Comparison of ENCODE assay signal across 9 cellular contexts in genomic region chr7:6057316-6058128, GRCh38. TPM values are rescaled to one million over a fixed set of nuclear protein-coding genes. Genes with fewer than 3 reads are reported as not detected.
DNase-seq lines count a peak whose midpoint lies in the region; ATAC-seq, FAIRE-seq and TF ChIP-seq lines count a peak whose summit lies in the region.
"Had no signal": no experiment of that assay in that cellular context is flagged by ENCODE, and none has a peak within 500 bp of the region (broad histone marks: within the 10 kb centered on the region; RNA-seq: fewer than 3 reads in every experiment).

No MANE protein-coding gene starts in this region.

- peaks cover 12% of the 10 kb centered on the region for H3K4me1 Mint-ChIP-seq in activated naive CD8-positive, alpha-beta T cell treated with anti-CD3 and anti-CD28 coated beads, Interleukin-2, amount 10 ng/mL, durations not matched to agents 7 days and 5 days

- H3K27me3 ChIP-seq in heart right ventricle: no peaks in the 10 kb centered on the region
- no peaks in the 10 kb centered on the region; a peak in 1 of 5 replicates for H3K27me3 ChIP-seq in HepG2 (ENCODE audit: control insufficient read depth in 1 of 2, insufficient read depth in 2 of 2, low read length in 2 of 2)
- no peaks in the 10 kb centered on the region for H3K27me3 ChIP-seq in vagina

- TF ChIP-seq POLR2A in HepG2 (IDR thresholded peaks at IDR 0.05; ENCODE audit: insufficient read depth in 1 of 2, low read depth in 2 of 2, low read length in 2 of 2) (peak in 1 of 2 experiments; percentile 4; a peak in 1 of 4 replicates), vagina (IDR thresholded peaks at IDR 0.05) (no peak)

- H3K9ac ChIP-seq in HepG2 (ENCODE audit: insufficient read depth, low read depth, low read length): peak overlapping the region; percentile 95

- POLR2A ChIA-PET in activated naive CD8-positive, alpha-beta T cell treated with anti-CD3 and anti-CD28 coated beads, Interleukin-2, amount 10 ng/mL, durations not matched to agents 7 days and 5 days (lab: Charles Lee): interaction anchor here (0.5 to 0.7 kb wide), 3 partner anchors 26 to 533 kb away, joined by 3 to 6 read pairs (median 3); no protein-coding TSS in a partner anchor
- POLR2A ChIA-PET in HepG2 (lab: Yijun Ruan, JAX): interaction anchor here (0.6 to 1.0 kb wide), 3 partner anchors 24 to 391 kb away, joined by 3 read pairs; no protein-coding TSS in a partner anchor

- H3K9me3 ChIP-seq in heart right ventricle (no peaks in the 10 kb centered on the region), HepG2 (ENCODE audit: low read length) (no peaks in the 10 kb centered on the region), vagina (no peaks in the 10 kb centered on the region)

- peaks cover 0 to 31% (median 24%) of the 10 kb centered on the region in 9 donors for H3K4me1 ChIP-seq in heart right ventricle
- peaks cover 36% of the 10 kb centered on the region for H3K4me1 ChIP-seq in HepG2 (ENCODE audit: insufficient read depth, low read length)
- peaks cover 14% of the 10 kb centered on the region for H3K4me1 ChIP-seq in vagina

- H4K20me1 ChIP-seq in HepG2 (ENCODE audit: insufficient read depth, low read length): peaks cover 21% of the 10 kb centered on the region

- H3K4me3 ChIP-seq in heart right ventricle (peak overlapping the region in 6 of 10 donors; percentile 80 to 98 (median 91)), HepG2 (replicated peaks in 1 of 3; ENCODE audit: insufficient read depth in 1 of 3, low read depth in 2 of 3, low read length in 3 of 3) (peak overlapping the region; percentile 68 to 88 (median 78)), vagina (peak overlapping the region; percentile 90 to 99)

- H3K4me3 Mint-ChIP-seq in activated naive CD8-positive, alpha-beta T cell treated with anti-CD3 and anti-CD28 coated beads, Interleukin-2, amount 10 ng/mL, durations not matched to agents 7 days and 5 days: peak overlapping the region; percentile 94

- H3K9me3 Mint-ChIP-seq in activated naive CD8-positive, alpha-beta T cell treated with anti-CD3 and anti-CD28 coated beads, Interleukin-2, amount 10 ng/mL, durations not matched to agents 7 days and 5 days: no peaks in the 10 kb centered on the region

- TF ChIP-seq EP300 in HepG2 (IDR thresholded peaks at IDR 0.05; ENCODE audit: low read depth in 2 of 2, low read length in 2 of 2) (no peak), HepG2 (CRISPR knock-in tag; IDR thresholded peaks at IDR 0.05; ENCODE audit: borderline replicate concordance) (no peak)

- H3K79me2 ChIP-seq in HepG2 (ENCODE audit: insufficient read depth, low read length): peaks cover 37% of the 10 kb centered on the region

- no peak for ATAC-seq in heart right ventricle
- ATAC-seq in activated naive CD8-positive, alpha-beta T cell treated with anti-CD3 and anti-CD28 coated beads, Interleukin-2, amount 10 ng/mL, durations not matched to agents 7 days and 5 days (ENCODE audit: low read depth): no peak
- no peak for ATAC-seq in HepG2
- no peak for ATAC-seq in HG02623 (IDR thresholded peaks at IDR 0.05; ENCODE audit: unreplicated experiment)

- H3K36me3 ChIP-seq in heart right ventricle (peaks cover 0 to 27% (median 16%) of the 10 kb centered on the region in 9 donors), HepG2 (replicated peaks in 1 of 2; ENCODE audit: control insufficient read depth in 1 of 2, insufficient read depth in 2 of 2, low read length in 2 of 2) (peaks cover 2 to 10% of the 10 kb centered on the region in 2 experiments), vagina (peaks cover 0 to 20% of the 10 kb centered on the region in 2 donors)

- H3K36me3 Mint-ChIP-seq in activated naive CD8-positive, alpha-beta T cell treated with anti-CD3 and anti-CD28 coated beads, Interleukin-2, amount 10 ng/mL, durations not matched to agents 7 days and 5 days: peaks cover 7% of the 10 kb centered on the region

- no TSS peak for BruUV-seq in HepG2 (replicated peaks; lab: Mats Ljungman, UMichigan)

- CTCF ChIA-PET in HepG2 (lab: Yijun Ruan, JAX; ENCODE audit: low intra/inter-chr PET ratio, low total read pairs): no interaction called here

- no peak for DNase-seq in heart right ventricle
- no peak for DNase-seq in cardiac septum (ENCODE audit: low spot score)
- no peak for DNase-seq in activated naive CD8-positive, alpha-beta T cell treated with anti-CD3 and anti-CD28 coated beads, Interleukin-2, amount 10 ng/mL, durations not matched to agents 7 days and 5 days
- DNase-seq in HepG2 (ENCODE audit: low spot score): peak; percentile 57
- no peak for DNase-seq in vagina (ENCODE audit: extremely low spot score in 2 of 2)
- DNase-seq in NCI-H345 treated with DMSO at 0.1 percent for 48 hours (lab: John Stamatoyannopoulos, UW; ENCODE audit: unreplicated experiment): no peak
- no peak for DNase-seq in GM13977 (ENCODE audit: low spot score)
- DNase-seq: activated effector memory CD4-positive, alpha-beta T cell treated with anti-CD3 and anti-CD28 coated beads, Interleukin-2, amount 50 U/mL, for 16 hours had no signal

- peak overlapping the region; percentile 98 for H3K4me2 ChIP-seq in HepG2 (ENCODE audit: low read depth, low read length)

- H3K27ac ChIP-seq in heart right ventricle (peak overlapping the region in 3 of 10 donors; percentile 7 to 90 (median 83)), HepG2 (ENCODE audit: extremely low read length, insufficient read depth, low read length) (peak overlapping the region; percentile 96), vagina (no peak overlapping the region)

- WGBS in heart right ventricle, 2 donors: 73 to 77% methylated on average over 14 of the region's 14 CpGs
- 12% methylated on average over 14 of the region's 14 CpGs for WGBS in HepG2 (ENCODE audit: low lambda C conversion rate)

- FAIRE-seq in HepG2 (lab: Jason Lieb, UNC): peak; percentile 66

- no peak for TF ChIP-seq CTCF in heart right ventricle (IDR thresholded peaks at IDR 0.05)
- TF ChIP-seq CTCF in HepG2 (CRISPR knock-in tag; IDR thresholded peaks at IDR 0.05): no peak
- no peak for TF ChIP-seq CTCF in vagina (IDR thresholded peaks at IDR 0.05)
- TF ChIP-seq CTCF in GM13977 (IDR thresholded peaks at IDR 0.05; ENCODE audit: extremely low read depth, insufficient read depth, missing control alignments): no peak

- TF ChIP-seq RAD21 in HepG2 (CRISPR knock-in tag; IDR thresholded peaks at IDR 0.05): no peak

- intact Hi-C loops in heart right ventricle (cut with DNase I) (no loop called here), cardiac septum (cut with DNase I) (no loop called here), HepG2 (cut with micrococcal nuclease; ENCODE audit: unreplicated experiment) (no loop called here), vagina (cut with DNase I) (no loop called here)

- in situ Hi-C loops in HepG2 (cut with HindIII; ENCODE audit: extremely low pct_ligation_motif_present, low pct_unique_long_range_greater_than_20kb): no loop called here
- in situ Hi-C loops in GM13977 (cut with MboI; ENCODE audit: low pct_unique_long_range_greater_than_20kb, low sequenced_read_pairs, unreplicated experiment): no loop called here

- H3K27ac Mint-ChIP-seq in activated naive CD8-positive, alpha-beta T cell treated with anti-CD3 and anti-CD28 coated beads, Interleukin-2, amount 10 ng/mL, durations not matched to agents 7 days and 5 days: peak overlapping the region; percentile 64

- no peak overlapping the region for H2AFZ ChIP-seq in HepG2 (ENCODE audit: low read length)

- H3K27me3 Mint-ChIP-seq in activated naive CD8-positive, alpha-beta T cell treated with anti-CD3 and anti-CD28 coated beads, Interleukin-2, amount 10 ng/mL, durations not matched to agents 7 days and 5 days: no peaks in the 10 kb centered on the region

RNA-seq across cellular contexts. Expression of gene EIF2AK1, which starts 1.5 kb away (rescaled TPM):
- total RNA-seq in heart right ventricle: 10 to 100 TPM; 48.9 to 67.9 (median 55.8) TPM
- 10 to 100 TPM; 26.0 to 26.2 TPM for polyA plus RNA-seq in heart right ventricle
- total RNA-seq in cardiac septum: 39.6 TPM
- total RNA-seq in activated naive CD8-positive, alpha-beta T cell treated with anti-CD3 and anti-CD28 coated beads, Interleukin-2, amount 10 ng/mL, durations not matched to agents 7 days and 5 days: 100 to 1,000 TPM in 1 of 2 experiments, 10 to 100 TPM in 1; 96.4 to 113 TPM
- total RNA-seq in HepG2 (2016; rRNA removed; fragmentation: Illumina TruSeq; extraction: Trizol): 71.4 and 103 TPM in 2 replicates
- total RNA-seq in HepG2 (2016; cell fraction: cytosol; rRNA removed; fragmentation: Illumina TruSeq; extraction: Trizol; ENCODE audit: low read depth): 34.6 and 40.9 TPM in 2 replicates
- total RNA-seq in HepG2 (2016; cell fraction: insoluble cytoplasmic fraction; rRNA removed; fragmentation: Illumina TruSeq; extraction: Trizol): 68.8 and 97.8 TPM in 2 replicates
- total RNA-seq in HepG2 (2016; cell fraction: membrane; rRNA removed; fragmentation: Illumina TruSeq; extraction: Trizol): 110 and 126 TPM in 2 replicates
- total RNA-seq in HepG2 (2016; cell fraction: nucleus; rRNA removed; fragmentation: Illumina TruSeq; extraction: Trizol): 55.1 and 65.4 TPM in 2 replicates
- 112 and 115 TPM in 2 replicates for polyA plus RNA-seq in HepG2 (2011; rRNA removed)
- 113 and 122 TPM in 2 replicates for polyA plus RNA-seq in HepG2 (2011; cell fraction: cytosol; rRNA removed)
- polyA plus RNA-seq in HepG2 (2011; cell fraction: nucleus; rRNA removed): 110 and 112 TPM in 2 replicates
- polyA plus RNA-seq in HepG2 (2012): 80.4 and 124 TPM in 2 replicates
- 68.3 and 68.8 TPM in 2 replicates for polyA plus RNA-seq in HepG2 (2016; cell fraction: cytosol; fragmentation: Illumina TruSeq; extraction: Trizol; ENCODE audit: low read depth)
- 137 and 157 TPM in 2 replicates for polyA plus RNA-seq in HepG2 (2016; cell fraction: insoluble cytoplasmic fraction; fragmentation: Illumina TruSeq; extraction: Trizol; ENCODE audit: low read depth)
- polyA plus RNA-seq in HepG2 (2016; cell fraction: membrane; fragmentation: Illumina TruSeq; extraction: Trizol; ENCODE audit: low read depth): 130 and 160 TPM in 2 replicates
- polyA plus RNA-seq in HepG2 (2016; cell fraction: nucleus; fragmentation: Illumina TruSeq; extraction: Trizol; ENCODE audit: insufficient read depth, low read depth): 103 and 117 TPM in 2 replicates
- polyA minus RNA-seq in HepG2 (2011; rRNA and poly(A)+ RNA removed; ENCODE audit: low replicate concordance): 67.1 and 79.8 TPM in 2 replicates
- polyA minus RNA-seq in HepG2 (2011; cell fraction: cytosol; rRNA and poly(A)+ RNA removed): 86.8 and 115 TPM in 2 replicates
- 84.1 and 87.9 TPM in 2 replicates for polyA minus RNA-seq in HepG2 (2011; cell fraction: nucleus; rRNA and poly(A)+ RNA removed)
- total RNA-seq in vagina: 67.3 TPM

RNA-seq across cellular contexts. Expression of gene ANKRD61, which starts 26.3 kb away (rescaled TPM):
- total RNA-seq in heart right ventricle: under 1 TPM in 3 of 10 donors, not detected in 7; 0.22 to 0.26 (median 0.25) TPM
- under 1 TPM in 1 of 2 donors, not detected in 1; 0.13 TPM for polyA plus RNA-seq in heart right ventricle
- total RNA-seq in cardiac septum: not detected
- total RNA-seq in activated naive CD8-positive, alpha-beta T cell treated with anti-CD3 and anti-CD28 coated beads, Interleukin-2, amount 10 ng/mL, durations not matched to agents 7 days and 5 days: not detected
- 0.13 TPM in 1 of 2 replicates, not detected in the other for total RNA-seq in HepG2 (2016; rRNA removed; fragmentation: Illumina TruSeq; extraction: Trizol)
- total RNA-seq in HepG2 (2016; cell fraction: cytosol; rRNA removed; fragmentation: Illumina TruSeq; extraction: Trizol; ENCODE audit: low read depth): not detected in 2 replicates
- 0.11 TPM in 1 of 2 replicates, not detected in the other for total RNA-seq in HepG2 (2016; cell fraction: insoluble cytoplasmic fraction; rRNA removed; fragmentation: Illumina TruSeq; extraction: Trizol)
- not detected in 2 replicates for total RNA-seq in HepG2 (2016; cell fraction: membrane; rRNA removed; fragmentation: Illumina TruSeq; extraction: Trizol)
- total RNA-seq in HepG2 (2016; cell fraction: nucleus; rRNA removed; fragmentation: Illumina TruSeq; extraction: Trizol): not detected in 2 replicates
- 0.24 TPM in 1 of 2 replicates, not detected in the other for polyA plus RNA-seq in HepG2 (2011; rRNA removed)
- 0.10 and 0.13 TPM in 2 replicates for polyA plus RNA-seq in HepG2 (2011; cell fraction: cytosol; rRNA removed)
- polyA plus RNA-seq in HepG2 (2011; cell fraction: nucleus; rRNA removed): 0.17 and 0.21 TPM in 2 replicates
- 1.3 and 1.4 TPM in 2 replicates for polyA plus RNA-seq in HepG2 (2012)
- polyA plus RNA-seq in HepG2 (2016; cell fraction: cytosol; fragmentation: Illumina TruSeq; extraction: Trizol; ENCODE audit: low read depth): 0.08 and 0.14 TPM in 2 replicates
- not detected in 2 replicates for polyA plus RNA-seq in HepG2 (2016; cell fraction: insoluble cytoplasmic fraction; fragmentation: Illumina TruSeq; extraction: Trizol; ENCODE audit: low read depth)
- polyA plus RNA-seq in HepG2 (2016; cell fraction: membrane; fragmentation: Illumina TruSeq; extraction: Trizol; ENCODE audit: low read depth): not detected in 2 replicates
- not detected in 2 replicates for polyA plus RNA-seq in HepG2 (2016; cell fraction: nucleus; fragmentation: Illumina TruSeq; extraction: Trizol; ENCODE audit: insufficient read depth, low read depth)
- 0.65 TPM in 1 of 2 replicates, not detected in the other for polyA minus RNA-seq in HepG2 (2011; rRNA and poly(A)+ RNA removed; ENCODE audit: low replicate concordance)
- not detected in 2 replicates for polyA minus RNA-seq in HepG2 (2011; cell fraction: cytosol; rRNA and poly(A)+ RNA removed)
- not detected in 2 replicates for polyA minus RNA-seq in HepG2 (2011; cell fraction: nucleus; rRNA and poly(A)+ RNA removed)
- total RNA-seq in vagina: not detected

RNA-seq across cellular contexts. Expression of gene USP42, which starts 47.2 kb away (rescaled TPM):
- total RNA-seq in heart right ventricle: 1 to 10 TPM; 3.9 to 6.4 (median 5.1) TPM
- polyA plus RNA-seq in heart right ventricle: 1 to 10 TPM; 2.4 to 3.0 TPM
- total RNA-seq in cardiac septum: 5.8 TPM
- 10 to 100 TPM; 14.7 to 16.2 TPM for total RNA-seq in activated naive CD8-positive, alpha-beta T cell treated with anti-CD3 and anti-CD28 coated beads, Interleukin-2, amount 10 ng/mL, durations not matched to agents 7 days and 5 days
- 2.7 and 3.2 TPM in 2 replicates for total RNA-seq in HepG2 (2016; rRNA removed; fragmentation: Illumina TruSeq; extraction: Trizol)
- 6.3 and 7.0 TPM in 2 replicates for total RNA-seq in HepG2 (2016; cell fraction: cytosol; rRNA removed; fragmentation: Illumina TruSeq; extraction: Trizol; ENCODE audit: low read depth)
- total RNA-seq in HepG2 (2016; cell fraction: insoluble cytoplasmic fraction; rRNA removed; fragmentation: Illumina TruSeq; extraction: Trizol): 2.7 and 3.2 TPM in 2 replicates
- 3.6 and 4.2 TPM in 2 replicates for total RNA-seq in HepG2 (2016; cell fraction: membrane; rRNA removed; fragmentation: Illumina TruSeq; extraction: Trizol)
- total RNA-seq in HepG2 (2016; cell fraction: nucleus; rRNA removed; fragmentation: Illumina TruSeq; extraction: Trizol): 3.1 and 3.8 TPM in 2 replicates
- 3.3 and 3.4 TPM in 2 replicates for polyA plus RNA-seq in HepG2 (2011; rRNA removed)
- polyA plus RNA-seq in HepG2 (2011; cell fraction: cytosol; rRNA removed): 1.8 and 2.1 TPM in 2 replicates
- polyA plus RNA-seq in HepG2 (2011; cell fraction: nucleus; rRNA removed): 5.7 TPM in 2 replicates
- polyA plus RNA-seq in HepG2 (2012): 4.3 and 4.9 TPM in 2 replicates
- polyA plus RNA-seq in HepG2 (2016; cell fraction: cytosol; fragmentation: Illumina TruSeq; extraction: Trizol; ENCODE audit: low read depth): 2.5 and 2.8 TPM in 2 replicates
- polyA plus RNA-seq in HepG2 (2016; cell fraction: insoluble cytoplasmic fraction; fragmentation: Illumina TruSeq; extraction: Trizol; ENCODE audit: low read depth): 4.0 and 5.0 TPM in 2 replicates
- 2.8 and 3.1 TPM in 2 replicates for polyA plus RNA-seq in HepG2 (2016; cell fraction: membrane; fragmentation: Illumina TruSeq; extraction: Trizol; ENCODE audit: low read depth)
- 7.6 and 7.9 TPM in 2 replicates for polyA plus RNA-seq in HepG2 (2016; cell fraction: nucleus; fragmentation: Illumina TruSeq; extraction: Trizol; ENCODE audit: insufficient read depth, low read depth)
- polyA minus RNA-seq in HepG2 (2011; rRNA and poly(A)+ RNA removed; ENCODE audit: low replicate concordance): 7.2 and 11.6 TPM in 2 replicates
- 3.3 and 3.6 TPM in 2 replicates for polyA minus RNA-seq in HepG2 (2011; cell fraction: cytosol; rRNA and poly(A)+ RNA removed)
- polyA minus RNA-seq in HepG2 (2011; cell fraction: nucleus; rRNA and poly(A)+ RNA removed): 6.6 and 9.8 TPM in 2 replicates
- total RNA-seq in vagina: 12.3 TPM

RNA-seq across cellular contexts. Expression of gene AIMP2, which starts 48.5 kb away (rescaled TPM):
- total RNA-seq in heart right ventricle: 10 to 100 TPM; 41.3 to 76.4 (median 53.8) TPM
- 10 to 100 TPM; 21.8 to 73.8 TPM for polyA plus RNA-seq in heart right ventricle
- total RNA-seq in cardiac septum: 42.3 TPM
- total RNA-seq in activated naive CD8-positive, alpha-beta T cell treated with anti-CD3 and anti-CD28 coated beads, Interleukin-2, amount 10 ng/mL, durations not matched to agents 7 days and 5 days: 10 to 100 TPM; 21.4 to 23.8 TPM
- 84.9 and 97.2 TPM in 2 replicates for total RNA-seq in HepG2 (2016; rRNA removed; fragmentation: Illumina TruSeq; extraction: Trizol)
- 24.2 and 29.1 TPM in 2 replicates for total RNA-seq in HepG2 (2016; cell fraction: cytosol; rRNA removed; fragmentation: Illumina TruSeq; extraction: Trizol; ENCODE audit: low read depth)
- 82.6 and 109 TPM in 2 replicates for total RNA-seq in HepG2 (2016; cell fraction: insoluble cytoplasmic fraction; rRNA removed; fragmentation: Illumina TruSeq; extraction: Trizol)
- total RNA-seq in HepG2 (2016; cell fraction: membrane; rRNA removed; fragmentation: Illumina TruSeq; extraction: Trizol): 30.1 and 33.3 TPM in 2 replicates
- 38.1 and 38.5 TPM in 2 replicates for total RNA-seq in HepG2 (2016; cell fraction: nucleus; rRNA removed; fragmentation: Illumina TruSeq; extraction: Trizol)
- 38.2 and 41.0 TPM in 2 replicates for polyA plus RNA-seq in HepG2 (2011; rRNA removed)
- 49.9 and 54.2 TPM in 2 replicates for polyA plus RNA-seq in HepG2 (2011; cell fraction: cytosol; rRNA removed)
- 18.4 and 23.0 TPM in 2 replicates for polyA plus RNA-seq in HepG2 (2011; cell fraction: nucleus; rRNA removed)
- 27.3 and 34.0 TPM in 2 replicates for polyA plus RNA-seq in HepG2 (2012)
- 20.2 and 21.5 TPM in 2 replicates for polyA plus RNA-seq in HepG2 (2016; cell fraction: cytosol; fragmentation: Illumina TruSeq; extraction: Trizol; ENCODE audit: low read depth)
- 98.6 and 104 TPM in 2 replicates for polyA plus RNA-seq in HepG2 (2016; cell fraction: insoluble cytoplasmic fraction; fragmentation: Illumina TruSeq; extraction: Trizol; ENCODE audit: low read depth)
- polyA plus RNA-seq in HepG2 (2016; cell fraction: membrane; fragmentation: Illumina TruSeq; extraction: Trizol; ENCODE audit: low read depth): 25.0 and 28.0 TPM in 2 replicates
- 53.2 and 62.7 TPM in 2 replicates for polyA plus RNA-seq in HepG2 (2016; cell fraction: nucleus; fragmentation: Illumina TruSeq; extraction: Trizol; ENCODE audit: insufficient read depth, low read depth)
- polyA minus RNA-seq in HepG2 (2011; rRNA and poly(A)+ RNA removed; ENCODE audit: low replicate concordance): 73.9 and 128 TPM in 2 replicates
- 30.2 and 32.8 TPM in 2 replicates for polyA minus RNA-seq in HepG2 (2011; cell fraction: cytosol; rRNA and poly(A)+ RNA removed)
- polyA minus RNA-seq in HepG2 (2011; cell fraction: nucleus; rRNA and poly(A)+ RNA removed): 25.9 and 34.8 TPM in 2 replicates
- 38.1 TPM for total RNA-seq in vagina

RNA-seq across cellular contexts. Expression of gene PMS2, which starts 48.7 kb away (rescaled TPM):
- total RNA-seq in heart right ventricle (1 to 10 TPM; 5.1 to 8.9 (median 6.7) TPM), cardiac septum (4.8 TPM), HepG2 (2016; rRNA removed; fragmentation: Illumina TruSeq; extraction: Trizol) (11.4 and 13.9 TPM in 2 replicates), vagina (15.2 TPM)
- polyA plus RNA-seq in heart right ventricle (1 to 10 TPM; 2.9 to 3.0 TPM), HepG2 (2011; rRNA removed) (6.2 and 6.3 TPM in 2 replicates)
- total RNA-seq in activated naive CD8-positive, alpha-beta T cell treated with anti-CD3 and anti-CD28 coated beads, Interleukin-2, amount 10 ng/mL, durations not matched to agents 7 days and 5 days: 10 to 100 TPM; 21.1 to 24.1 TPM
- 6.5 and 6.8 TPM in 2 replicates for total RNA-seq in HepG2 (2016; cell fraction: cytosol; rRNA removed; fragmentation: Illumina TruSeq; extraction: Trizol; ENCODE audit: low read depth)
- total RNA-seq in HepG2 (2016; cell fraction: insoluble cytoplasmic fraction; rRNA removed; fragmentation: Illumina TruSeq; extraction: Trizol): 11.7 and 13.5 TPM in 2 replicates
- 8.2 and 8.9 TPM in 2 replicates for total RNA-seq in HepG2 (2016; cell fraction: membrane; rRNA removed; fragmentation: Illumina TruSeq; extraction: Trizol)
- total RNA-seq in HepG2 (2016; cell fraction: nucleus; rRNA removed; fragmentation: Illumina TruSeq; extraction: Trizol): 11.2 and 11.7 TPM in 2 replicates
- polyA plus RNA-seq in HepG2 (2011; cell fraction: cytosol; rRNA removed): 3.6 and 3.9 TPM in 2 replicates
- 6.3 and 8.2 TPM in 2 replicates for polyA plus RNA-seq in HepG2 (2011; cell fraction: nucleus; rRNA removed)
- 5.1 and 5.9 TPM in 2 replicates for polyA plus RNA-seq in HepG2 (2012)
- polyA plus RNA-seq in HepG2 (2016; cell fraction: cytosol; fragmentation: Illumina TruSeq; extraction: Trizol; ENCODE audit: low read depth): 0.99 and 1.1 TPM in 2 replicates
- 8.6 and 8.7 TPM in 2 replicates for polyA plus RNA-seq in HepG2 (2016; cell fraction: insoluble cytoplasmic fraction; fragmentation: Illumina TruSeq; extraction: Trizol; ENCODE audit: low read depth)
- 2.1 and 2.5 TPM in 2 replicates for polyA plus RNA-seq in HepG2 (2016; cell fraction: membrane; fragmentation: Illumina TruSeq; extraction: Trizol; ENCODE audit: low read depth)
- 12.2 and 13.2 TPM in 2 replicates for polyA plus RNA-seq in HepG2 (2016; cell fraction: nucleus; fragmentation: Illumina TruSeq; extraction: Trizol; ENCODE audit: insufficient read depth, low read depth)
- 6.1 and 20.2 TPM in 2 replicates for polyA minus RNA-seq in HepG2 (2011; rRNA and poly(A)+ RNA removed; ENCODE audit: low replicate concordance)
- polyA minus RNA-seq in HepG2 (2011; cell fraction: cytosol; rRNA and poly(A)+ RNA removed): 4.1 and 6.0 TPM in 2 replicates
- polyA minus RNA-seq in HepG2 (2011; cell fraction: nucleus; rRNA and poly(A)+ RNA removed): 8.9 and 12.2 TPM in 2 replicates
